In the genomic region with DNA sequence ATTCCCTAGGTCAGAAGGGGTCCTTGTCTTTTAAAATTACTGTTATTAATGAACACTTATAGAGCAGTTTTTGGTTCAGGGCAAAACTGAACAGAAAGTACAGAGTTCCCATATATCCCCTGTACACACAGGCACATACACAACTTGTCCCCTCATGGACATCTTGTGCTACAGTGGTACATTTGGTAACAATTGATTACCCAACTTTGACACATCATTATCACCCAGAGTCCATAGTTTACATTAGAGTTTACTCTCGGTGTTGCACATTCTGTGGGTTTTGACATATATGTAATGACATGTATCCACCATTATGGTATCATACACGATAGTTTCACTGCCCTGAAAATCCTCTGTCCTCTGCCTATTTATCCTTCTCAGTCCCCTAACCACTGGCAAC, we compare ENCODE assay signal across 9 cellular contexts. TPM values are rescaled to one million over a fixed set of nuclear protein-coding genes. Genes with fewer than 3 reads are reported as not detected.
A peak's percentile ranks its signal among the peaks of the same experiment; 100 is the strongest.
DNase-seq lines count a peak whose midpoint lies in the region; ATAC-seq, FAIRE-seq and TF ChIP-seq lines count a peak whose summit lies in the region.
"Had no signal": no experiment of that assay in that cellular context is flagged by ENCODE, and none has a peak within 500 bp of the region (broad histone marks: within the 10 kb centered on the region; RNA-seq: fewer than 3 reads in every experiment).

No MANE protein-coding gene starts in this region.

- H3K9me3 Mint-ChIP-seq in nephron: no peaks in the 10 kb centered on the region

- H3K79me2 ChIP-seq in K562 (ENCODE audit: control insufficient read depth, insufficient read depth, low read length): peaks cover 34% of the 10 kb centered on the region

- no peak for ATAC-seq in K562
- ATAC-seq in HG03432 (IDR thresholded peaks at IDR 0.05; ENCODE audit: unreplicated experiment): no peak

- no peaks in the 10 kb centered on the region for H3K9me1 ChIP-seq in K562 (ENCODE audit: control insufficient read depth, insufficient read depth, low read length)

- H3K36me3 ChIP-seq in BLaER1 treated with 17β-estradiol and CSF1 and Interleukin-3, amounts not matched to agents 10 nM and 100 nM: 0 out of 22 replicates have a peak, but pooled peaks cover 0 to 6% (median 0%) of the 10 kb centered on the region in 11 experiments
- H3K36me3 ChIP-seq in HUES64 (ENCODE audit: insufficient read depth, low read length) (no peaks in the 10 kb centered on the region), K562 (ENCODE audit: control insufficient read depth, insufficient read depth, low read length) (no peaks in the 10 kb centered on the region)

- H2AFZ ChIP-seq in K562 (ENCODE audit: low read depth, low read length): peak overlapping the region; percentile 99

- H3K36me3 Mint-ChIP-seq in nephron (ENCODE audit: low read depth): peaks cover 3% of the 10 kb centered on the region

- no peaks in the 10 kb centered on the region for H3K9me3 ChIP-seq in BLaER1 treated with 17β-estradiol and CSF1 and Interleukin-3, amounts not matched to agents 10 nM and 100 nM (replicated peaks in 1 of 11)
- H3K9me3 ChIP-seq in HUES64 (ENCODE audit: insufficient read depth, low read depth, low read length) (no peaks in the 10 kb centered on the region), K562 (replicated peaks; ENCODE audit: control insufficient read depth, insufficient read depth, low read depth, low read length) (no peaks in the 10 kb centered on the region)

- H3K27ac Mint-ChIP-seq in nephron: peak overlapping the region; percentile 18 to 99 (median 91)

- no peak for TF ChIP-seq POLR2A in K562 (conservative IDR thresholded peaks at IDR 0.05)

- no TSS peak for BruUV-seq in K562 (replicated peaks; lab: Mats Ljungman, UMichigan)

- peak overlapping the region; percentile 88 to 98 (median 91) for H3K4me2 ChIP-seq in BLaER1 treated with 17β-estradiol and CSF1 and Interleukin-3, amounts not matched to agents 10 nM and 100 nM
- H3K4me2 ChIP-seq in K562 (ENCODE audit: insufficient read depth, low read length): peak overlapping the region; percentile 100

- peaks cover 36% of the 10 kb centered on the region for H3K4me1 Mint-ChIP-seq in nephron

- H3K4me3 ChIP-seq in BLaER1 treated with 17β-estradiol and CSF1 and Interleukin-3, amounts not matched to agents 10 nM and 100 nM: peak overlapping the region; percentile 74 to 91 (median 85)
- H3K4me3 ChIP-seq in HUES64 (ENCODE audit: low read length): peak overlapping the region; percentile 76
- H3K4me3 ChIP-seq in K562: peak overlapping the region; percentile 95

- TF ChIP-seq RAD21 in K562 (CRISPR knock-in tag; conservative IDR thresholded peaks at IDR 0.05 in 1 of 2, IDR thresholded peaks at IDR 0.05 in 1 of 2): no peak

- H3K9ac ChIP-seq in BLaER1 treated with 17β-estradiol and CSF1 and Interleukin-3, amounts not matched to agents 10 nM and 100 nM: peak overlapping the region; percentile 85 to 92 (median 88); a peak in 20 of 22 replicates
- H3K9ac ChIP-seq in HUES64 (ENCODE audit: low read depth, low read length): no peak overlapping the region
- peak overlapping the region in 1 of 2 experiments; percentile 93; a peak in 2 of 4 replicates for H3K9ac ChIP-seq in K562 (ENCODE audit: insufficient read depth in 1 of 2, low read depth in 2 of 2, low read length in 2 of 2)

- H3K27me3 Mint-ChIP-seq in nephron (ENCODE audit: low read depth): peaks cover 13% of the 10 kb centered on the region

- TF ChIP-seq EP300 in K562 (IDR thresholded peaks at IDR 0.05; ENCODE audit: low read length): no peak

- H3K27ac ChIP-seq in BLaER1 treated with 17β-estradiol and CSF1 and Interleukin-3, amounts not matched to agents 10 nM and 100 nM: peak overlapping the region in 10 of 11 experiments; percentile 79 to 89 (median 84); a peak in 14 of 22 replicates
- H3K27ac ChIP-seq in HUES64 (ENCODE audit: low read depth, low read length): no peak overlapping the region
- H3K27ac ChIP-seq in K562 (ENCODE audit: extremely low read depth, low read depth, low read length): peak overlapping the region; percentile 83; the same call in 1 of the 3 replicates

- POLR2A ChIA-PET in K562 (lab: Yijun Ruan, JAX): interaction anchor here (0.6 to 1.5 kb wide), 4 partner anchors 20 to 660 kb away, joined by 3 read pairs; no protein-coding TSS in a partner anchor

- CTCF ChIA-PET in K562 (lab: Yijun Ruan, JAX; ENCODE audit: low intra/inter-chr PET ratio): no interaction called here

- FAIRE-seq in K562 (lab: Jason Lieb, UNC): no peak

- peaks cover 0 to 21% (median 0%) of the 10 kb centered on the region in 11 experiments; a peak in 3 of 22 replicates for H4K20me1 ChIP-seq in BLaER1 treated with 17β-estradiol and CSF1 and Interleukin-3, amounts not matched to agents 10 nM and 100 nM
- H4K20me1 ChIP-seq in K562 (replicated peaks; ENCODE audit: control insufficient read depth, insufficient read depth, low read length): no peaks in the 10 kb centered on the region

- peak overlapping the region; percentile 99 to 100 (median 100) for H3K4me3 Mint-ChIP-seq in nephron

- intact Hi-C loops in K562 (cut with micrococcal nuclease): no loop called here

- 73% methylated on average over 1 of the region's 2 CpGs for WGBS in HUES64
- WGBS in K562 (ENCODE audit: insufficient coverage, low coverage, missing lambda C conversion rate): 21% methylated on average over 2 of the region's 2 CpGs

- no peaks in the 10 kb centered on the region for H3K27me3 ChIP-seq in BLaER1 treated with 17β-estradiol and CSF1 and Interleukin-3, amounts not matched to agents 10 nM and 100 nM
- H3K27me3 ChIP-seq in HUES64 (ENCODE audit: insufficient read depth, low read length) (peaks cover 8% of the 10 kb centered on the region; the same call in 1 of the 2 replicates), K562 (ENCODE audit: control insufficient read depth in 2 of 2, insufficient read depth in 2 of 2, low read length in 2 of 2) (peaks cover 0 to under 1% of the 10 kb centered on the region in 2 experiments; a peak in 1 of 5 replicates)

- TF ChIP-seq CTCF in K562 (IDR thresholded peaks at IDR 0.05 in 2 of 3, conservative IDR thresholded peaks at IDR 0.05 in 1 of 3; ENCODE audit: insufficient read depth in 2 of 3, low read depth in 1 of 3, low read length in 3 of 3) (no peak), nephron (IDR thresholded peaks at IDR 0.05; ENCODE audit: unreplicated experiment in 3 of 3) (no peak)

- in situ Hi-C loops in K562 (cut with MboI): no loop called here

- peaks cover 21 to 35% (median 30%) of the 10 kb centered on the region in 10 experiments for H3K4me1 ChIP-seq in BLaER1 treated with 17β-estradiol and CSF1 and Interleukin-3, amounts not matched to agents 10 nM and 100 nM
- H3K4me1 ChIP-seq in HUES64 (ENCODE audit: insufficient read depth, low read length) (peaks cover 6% of the 10 kb centered on the region; the same call in 1 of the 2 replicates), K562 (replicated peaks in 1 of 2; ENCODE audit: control insufficient read depth in 2 of 2, insufficient read depth in 2 of 2, low read length in 2 of 2) (peaks cover 0 to 5% of the 10 kb centered on the region in 2 experiments; a peak in 2 of 5 replicates)

- no peak for DNase-seq in K562 (ENCODE audit: extremely low read depth in 1 of 4, low spot score in 3 of 4)
- no peak for DNase-seq in NCI-H524 (lab: John Stamatoyannopoulos, UW)
- DNase-seq in SKM-1 (lab: John Stamatoyannopoulos, UW; ENCODE audit: unreplicated experiment): no peak
- DNase-seq in amygdala (lab: John Stamatoyannopoulos, UW): no peak

RNA-seq across cellular contexts. Expression of gene EDC3, which starts 1.0 kb away (rescaled TPM):
- 23.9 TPM for polyA plus RNA-seq in HUES64 (2013, experiment 1 of 2)
- 25.2 TPM for polyA plus RNA-seq in HUES64 (2013, experiment 2 of 2)
- total RNA-seq in K562 (2011; cell fraction: chromatin; rRNA removed; ENCODE audit: low replicate concordance): 79.9 and 119 TPM in 2 replicates
- total RNA-seq in K562 (2011; cell fraction: nucleolus; rRNA removed): 55.1 and 57.4 TPM in 2 replicates
- total RNA-seq in K562 (2011; cell fraction: nucleoplasm; rRNA removed): 62.0 and 78.9 TPM in 2 replicates
- total RNA-seq in K562 (2014; rRNA removed): 12.9 and 14.6 TPM in 2 replicates
- total RNA-seq in K562 (2014; rRNA removed; fragmentation: Illumina TruSeq; extraction: Trizol): 11.2 and 11.7 TPM in 2 replicates
- total RNA-seq in K562 (2015; rRNA removed; fragmentation: Illumina TruSeq; extraction: Trizol): 12.2 and 13.3 TPM in 2 replicates
- total RNA-seq in K562 (2021): 42.1 and 47.3 TPM in 2 replicates
- 60.7 and 63.9 TPM in 2 replicates for polyA plus RNA-seq in K562 (2011; rRNA removed)
- 51.0 and 54.6 TPM in 2 replicates for polyA plus RNA-seq in K562 (2011; cell fraction: cytosol; rRNA removed)
- polyA plus RNA-seq in K562 (2011; cell fraction: nucleus; rRNA removed): 63.5 and 76.1 TPM in 2 replicates
- 35.4 and 47.4 TPM in 2 replicates for polyA plus RNA-seq in K562 (2012)
- 48.9 and 51.2 TPM in 2 replicates for polyA plus RNA-seq in K562 (2014; fragmentation: Illumina TruSeq; extraction: Trizol)
- 10 to 100 TPM; 19.2 to 32.8 TPM for polyA plus RNA-seq in K562 (2014; fragmentation: Nextera tagmentation; extraction: Ambion mirVana)
- polyA plus RNA-seq in K562 (2014; rRNA removed): 30.7 and 33.6 TPM in 2 replicates
- polyA minus RNA-seq in K562 (2011; rRNA and poly(A)+ RNA removed): 76.4 and 82.3 TPM in 2 replicates
- polyA minus RNA-seq in K562 (2011; cell fraction: cytosol; rRNA and poly(A)+ RNA removed): 37.0 and 45.4 TPM in 2 replicates
- 26.1 and 37.9 TPM in 2 replicates for polyA minus RNA-seq in K562 (2011; cell fraction: nucleus; rRNA and poly(A)+ RNA removed)

RNA-seq across cellular contexts. Expression of gene CYP1A1, which starts 28.5 kb away (rescaled TPM):
- polyA plus RNA-seq in HUES64 (2013, experiment 1 of 2): 0.20 TPM
- 0.19 TPM for polyA plus RNA-seq in HUES64 (2013, experiment 2 of 2)
- 0.32 TPM in 1 of 2 replicates, not detected in the other for total RNA-seq in K562 (2011; cell fraction: chromatin; rRNA removed; ENCODE audit: low replicate concordance)
- not detected in 2 replicates for total RNA-seq in K562 (2011; cell fraction: nucleolus; rRNA removed)
- total RNA-seq in K562 (2011; cell fraction: nucleoplasm; rRNA removed): not detected in 2 replicates
- total RNA-seq in K562 (2014; rRNA removed) (0.05 TPM in 1 of 2 replicates, not detected in the other), K562 (2014; rRNA removed; fragmentation: Illumina TruSeq; extraction: Trizol) (0.04 and 0.06 TPM in 2 replicates), K562 (2015; rRNA removed; fragmentation: Illumina TruSeq; extraction: Trizol) (not detected in 2 replicates), K562 (2021) (0.07 TPM in 1 of 2 replicates, not detected in the other)
- polyA plus RNA-seq in K562 (2011; rRNA removed) (0.06 TPM in 1 of 2 replicates, not detected in the other), K562 (2014; fragmentation: Illumina TruSeq; extraction: Trizol) (0.13 TPM in 1 of 2 replicates, not detected in the other), K562 (2014; fragmentation: Nextera tagmentation; extraction: Ambion mirVana) (not detected), K562 (2014; rRNA removed) (1.4 TPM in 1 of 2 replicates, not detected in the other)
- 0.03 and 0.09 TPM in 2 replicates for polyA plus RNA-seq in K562 (2011; cell fraction: cytosol; rRNA removed)
- 0.10 and 0.11 TPM in 2 replicates for polyA plus RNA-seq in K562 (2011; cell fraction: nucleus; rRNA removed)
- 0.12 TPM in 1 of 2 replicates, not detected in the other for polyA plus RNA-seq in K562 (2012)
- polyA minus RNA-seq in K562 (2011; rRNA and poly(A)+ RNA removed): not detected in 2 replicates
- not detected in 2 replicates for polyA minus RNA-seq in K562 (2011; cell fraction: cytosol; rRNA and poly(A)+ RNA removed)
- 0.11 TPM in 1 of 2 replicates, not detected in the other for polyA minus RNA-seq in K562 (2011; cell fraction: nucleus; rRNA and poly(A)+ RNA removed)

RNA-seq across cellular contexts. Expression of gene CYP1A2, which starts 51.8 kb away (rescaled TPM):
- polyA plus RNA-seq in HUES64 (2013, experiment 1 of 2): not detected
- not detected for polyA plus RNA-seq in HUES64 (2013, experiment 2 of 2)
- not detected in 2 replicates for total RNA-seq in K562 (2011; cell fraction: chromatin; rRNA removed; ENCODE audit: low replicate concordance)
- total RNA-seq in K562 (2011; cell fraction: nucleolus; rRNA removed): not detected in 2 replicates
- total RNA-seq in K562 (2011; cell fraction: nucleoplasm; rRNA removed): not detected in 2 replicates
- total RNA-seq in K562 (2014; rRNA removed): not detected in 2 replicates
- not detected in 2 replicates for total RNA-seq in K562 (2014; rRNA removed; fragmentation: Illumina TruSeq; extraction: Trizol)
- total RNA-seq in K562 (2015; rRNA removed; fragmentation: Illumina TruSeq; extraction: Trizol): not detected in 2 replicates
- total RNA-seq in K562 (2021): not detected in 2 replicates
- not detected in 2 replicates for polyA plus RNA-seq in K562 (2011; rRNA removed)
- not detected in 2 replicates for polyA plus RNA-seq in K562 (2011; cell fraction: cytosol; rRNA removed)
- not detected in 2 replicates for polyA plus RNA-seq in K562 (2011; cell fraction: nucleus; rRNA removed)
- polyA plus RNA-seq in K562 (2012): not detected in 2 replicates
- polyA plus RNA-seq in K562 (2014; fragmentation: Illumina TruSeq; extraction: Trizol): not detected in 2 replicates
- not detected for polyA plus RNA-seq in K562 (2014; fragmentation: Nextera tagmentation; extraction: Ambion mirVana)
- not detected in 2 replicates for polyA plus RNA-seq in K562 (2014; rRNA removed)
- polyA minus RNA-seq in K562 (2011; rRNA and poly(A)+ RNA removed): not detected in 2 replicates
- polyA minus RNA-seq in K562 (2011; cell fraction: cytosol; rRNA and poly(A)+ RNA removed): not detected in 2 replicates
- polyA minus RNA-seq in K562 (2011; cell fraction: nucleus; rRNA and poly(A)+ RNA removed): not detected in 2 replicates
- total RNA-seq: T-helper 2 cell treated with Interferon-gamma antibody and Interleukin-4, amounts not matched to agents 100 ng/mL and 5 ng/mL, for 36 hours had no signal
